In the genomic region with DNA sequence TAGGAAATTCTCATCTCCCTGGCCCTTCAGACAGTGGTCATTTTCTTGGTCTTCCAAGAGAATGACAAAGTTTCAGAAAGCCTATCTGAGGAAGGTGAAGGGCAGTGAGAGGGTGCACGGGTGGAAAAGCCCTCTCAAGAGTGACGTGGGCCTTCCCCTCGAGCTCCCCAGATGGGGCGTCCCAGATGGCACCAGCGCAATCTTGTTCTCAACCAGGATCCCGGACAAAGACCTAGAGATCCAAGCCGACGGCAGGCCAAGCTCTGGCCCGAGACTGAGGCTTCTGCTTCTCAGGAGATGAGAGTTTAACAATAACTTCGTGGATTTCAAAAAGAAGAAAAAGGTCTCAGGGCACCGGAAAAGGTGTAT, we compare ENCODE assay signal across 8 cellular contexts. TPM values are rescaled to one million over a fixed set of nuclear protein-coding genes. Genes with fewer than 3 reads are reported as not detected.
DNase-seq lines count a peak whose midpoint lies in the region; ATAC-seq and TF ChIP-seq lines count a peak whose summit lies in the region.

No MANE protein-coding gene starts in this region.

- DNase-seq in H7, result no peak
- no peak for DNase-seq in T-cell
- peak in 2 of 5 donors; percentile 27 to 28 for DNase-seq in heart left ventricle
- no peak for DNase-seq in OCI-M2 (lab: John Stamatoyannopoulos, UW; ENCODE audit: unreplicated experiment)
- no peak for DNase-seq in hepatic stellate cell (ENCODE audit: low spot score)
- DNase-seq in Ammon's horn (ENCODE audit: low spot score), result no peak

- H3K9ac ChIP-seq in skeletal muscle tissue (ENCODE audit: low read depth in 1 of 3, low read length in 3 of 3), result peak overlapping the region; percentile 92 to 99 (median 98)

- H3K4me3 Mint-ChIP-seq in T-cell, result peak overlapping the region; percentile 96 to 99 (median 96)

- H3K4me3 ChIP-seq in H7 (ENCODE audit: insufficient read depth, low read depth, low read length) (peak overlapping the region; percentile 81), heart left ventricle (peak overlapping the region; percentile 62 to 99 (median 78)), skeletal muscle tissue (ENCODE audit: low read length in 3 of 3) (peak overlapping the region; percentile 94 to 98 (median 97))

- H3K27me3 ChIP-seq in H7 (ENCODE audit: control insufficient read depth, insufficient read depth, low read length) (no peaks in the 10 kb centered on the region), heart left ventricle (peaks cover 0 to 15% (median 0%) of the 10 kb centered on the region in 9 donors), skeletal muscle tissue (ENCODE audit: control insufficient read depth in 3 of 3, insufficient read depth in 3 of 3, low read length in 3 of 3) (no peaks in the 10 kb centered on the region)

- POLR2A ChIA-PET in T-cell (lab: Charles Lee), result interaction anchor here in 1 of 2 donors (1.3 to 1.4 kb wide), 3 partner anchors 220 to 506 kb away, joined by 3 to 11 read pairs (median 7); a partner anchor contains a TSS

- TF ChIP-seq CTCF in heart left ventricle (IDR thresholded peaks at IDR 0.05), result no peak

- H3K9me3 ChIP-seq in heart left ventricle (peaks cover 0 to 20% (median 12%) of the 10 kb centered on the region in 12 donors), skeletal muscle tissue (ENCODE audit: control insufficient read depth in 3 of 3, low read length in 3 of 3) (peaks cover 7 to 22% (median 9%) of the 10 kb centered on the region in 3 donors)

- no peaks in the 10 kb centered on the region; the same call in 1 of the 2 replicates for H3K36me3 ChIP-seq in H7 (replicated peaks; ENCODE audit: control insufficient read depth, insufficient read depth, low read length)
- peaks cover 0 to 11% (median 6%) of the 10 kb centered on the region in 9 donors for H3K36me3 ChIP-seq in heart left ventricle
- peaks cover 0 to 8% (median 6%) of the 10 kb centered on the region in 3 donors for H3K36me3 ChIP-seq in skeletal muscle tissue (ENCODE audit: control insufficient read depth in 3 of 3, insufficient read depth in 3 of 3, low read length in 3 of 3)

- no peak for TF ChIP-seq POLR2A in heart left ventricle (IDR thresholded peaks at IDR 0.05)

- H3K4me1 Mint-ChIP-seq in T-cell, result peaks cover 27 to 40% (median 27%) of the 10 kb centered on the region in 3 donors

- CTCF ChIA-PET in T-cell (lab: Charles Lee), result interaction anchor here in 1 of 2 donors (1.2 to 1.7 kb wide), 4 partner anchors 150 to 605 kb away, joined by 3 to 10 read pairs (median 4); a partner anchor contains a TSS

- peaks cover 22 to 31% of the 10 kb centered on the region in 2 donors for H3K27me3 Mint-ChIP-seq in T-cell

- peak in 1 of 4 experiments; percentile 0 for ATAC-seq in T-cell (replicated peaks in 1 of 4)
- ATAC-seq in heart left ventricle, result peak in 1 of 4 donors; percentile 1
- ATAC-seq in GM21737 (IDR thresholded peaks at IDR 0.05; ENCODE audit: unreplicated experiment), result no peak

- peaks cover 11 to 21% (median 13%) of the 10 kb centered on the region in 3 donors for H3K9me3 Mint-ChIP-seq in T-cell

- 0 to 9% (median 7%) methylated on average over 7 to 11 of the region's 11 CpGs for WGBS in heart left ventricle, 4 donors

- H3K36me3 Mint-ChIP-seq in T-cell, result peaks cover 23% of the 10 kb centered on the region

- H3K27ac ChIP-seq in heart left ventricle, result peak overlapping the region; percentile 80 to 100 (median 95)
- H3K27ac ChIP-seq in skeletal muscle tissue (ENCODE audit: low read depth, low read length), result peak overlapping the region; percentile 97

- peaks cover 0 to 21% (median 12%) of the 10 kb centered on the region in 12 donors for H3K4me1 ChIP-seq in heart left ventricle
- peaks cover 13 to 19% (median 16%) of the 10 kb centered on the region in 3 donors for H3K4me1 ChIP-seq in skeletal muscle tissue (ENCODE audit: control insufficient read depth in 3 of 3, insufficient read depth in 3 of 3, low read length in 3 of 3)

- intact Hi-C loops in heart left ventricle (cut with DNase I), result loop anchor here in 9 of 10 donors (5.0 to 10.0 kb wide), 8 partner anchors 150 to 507 kb away; a partner anchor contains a TSS

- H3K27ac Mint-ChIP-seq in T-cell, result peak overlapping the region; percentile 97 to 100

RNA-seq across cellular contexts. Expression of a gene that starts 0.8 kb away (rescaled TPM):
- 25.5 and 29.0 TPM in 2 replicates for total RNA-seq in H7 (2014; rRNA removed; shearing (Covaris generic))
- 10 to 100 TPM in 2 of 5 donors, 1 to 10 TPM in 3; 6.8 to 14.6 (median 9.0) TPM for total RNA-seq in T-cell
- 1 to 10 TPM; 4.0 to 9.8 (median 6.3) TPM for total RNA-seq in heart left ventricle
- 1 to 10 TPM; 5.9 to 6.7 TPM for polyA plus RNA-seq in heart left ventricle
- 16.7 TPM for total RNA-seq in skeletal muscle tissue
